Comparison of ENCODE assay signal across 10 cellular contexts in the genomic region with DNA sequence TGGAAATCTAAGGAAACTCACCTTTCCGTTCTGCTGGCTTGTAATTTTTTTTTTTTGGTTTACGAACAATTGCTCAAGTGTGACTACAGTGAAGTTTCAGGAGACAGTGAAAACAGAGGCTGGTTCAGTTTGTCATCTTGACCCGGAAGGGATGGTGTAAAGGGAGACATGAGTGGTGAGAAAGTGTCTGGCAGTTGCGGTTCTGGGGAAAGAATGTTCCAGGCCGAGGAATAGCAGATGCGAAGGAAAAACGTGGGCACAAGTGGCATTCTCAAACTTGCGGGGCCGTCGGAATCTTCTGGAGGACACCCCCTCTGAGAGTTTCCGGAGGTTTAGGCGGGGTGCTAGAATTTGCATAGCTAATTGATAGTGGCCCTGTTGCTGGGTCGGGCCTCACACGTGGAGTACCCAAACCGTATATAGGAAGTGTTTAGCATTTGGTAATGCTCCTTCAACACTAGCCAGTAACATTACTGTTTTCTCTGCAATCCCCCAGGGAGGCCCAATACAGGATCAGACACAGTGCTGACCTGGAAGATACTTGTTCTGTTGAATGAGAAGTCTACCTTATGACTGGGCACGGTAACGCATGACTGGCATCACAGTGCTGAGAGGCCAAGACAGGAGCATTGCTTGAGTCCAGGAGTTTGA.
DNase-seq lines count a peak whose midpoint lies in the region; ATAC-seq lines count a peak whose summit lies in the region.
"Had no signal": no experiment of that assay in that cellular context is flagged by ENCODE, and none has a peak within 500 bp of the region (broad histone marks: within the 10 kb centered on the region; RNA-seq: fewer than 3 reads in every experiment).

No MANE protein-coding gene starts in this region.

- H3K9me3 Mint-ChIP-seq in effector memory CD8-positive, alpha-beta T cell, result no peaks in the 10 kb centered on the region
- H3K9me3 Mint-ChIP-seq: type B pancreatic cell had no signal

- peak overlapping the region in 1 of 2 donors; percentile 7 for H3K4me3 Mint-ChIP-seq in effector memory CD8-positive, alpha-beta T cell
- H3K4me3 Mint-ChIP-seq: type B pancreatic cell had no signal

- ATAC-seq in GM18502 (IDR thresholded peaks at IDR 0.05; ENCODE audit: poor library complexity, unreplicated experiment) (peak; percentile 48), GM21515 (IDR thresholded peaks at IDR 0.05; ENCODE audit: unreplicated experiment) (peak; percentile 40), HG03280 (IDR thresholded peaks at IDR 0.05; ENCODE audit: unreplicated experiment) (peak; percentile 39)
- ATAC-seq in effector memory CD8-positive, alpha-beta T cell (replicated peaks), result peak; percentile 24

- H3K27ac Mint-ChIP-seq in effector memory CD8-positive, alpha-beta T cell, result peak overlapping the region; percentile 5 to 78
- H3K27ac Mint-ChIP-seq: type B pancreatic cell had no signal

- no peak for DNase-seq in effector memory CD8-positive, alpha-beta T cell
- DNase-seq in hippocampal formation (lab: John Stamatoyannopoulos, UW), result no peak
- DNase-seq in NCI-H524 (lab: John Stamatoyannopoulos, UW), result no peak
- DNase-seq in stimulated activated naive CD4-positive, alpha-beta T cell treated with Interleukin-2 at 50 U/mL for 16 hours (lab: John Stamatoyannopoulos, UW), result no peak
- no peak for DNase-seq in NCI-H1092 treated with DMSO at 0.1 percent for 48 hours (lab: John Stamatoyannopoulos, UW)
- DNase-seq: SJCRH30 had no signal

- H3K27me3 Mint-ChIP-seq in effector memory CD8-positive, alpha-beta T cell, result peaks cover 9 to 15% of the 10 kb centered on the region in 2 donors

- H3K4me1 Mint-ChIP-seq in effector memory CD8-positive, alpha-beta T cell (ENCODE audit: low read depth in 2 of 2), result peaks cover 22 to 41% of the 10 kb centered on the region in 2 donors

- peaks cover 18% of the 10 kb centered on the region for H3K36me3 Mint-ChIP-seq in effector memory CD8-positive, alpha-beta T cell (ENCODE audit: insufficient read depth)
- H3K36me3 Mint-ChIP-seq: type B pancreatic cell had no signal
